30 cellular contexts compared by ENCODE assay signal in the genomic region with DNA sequence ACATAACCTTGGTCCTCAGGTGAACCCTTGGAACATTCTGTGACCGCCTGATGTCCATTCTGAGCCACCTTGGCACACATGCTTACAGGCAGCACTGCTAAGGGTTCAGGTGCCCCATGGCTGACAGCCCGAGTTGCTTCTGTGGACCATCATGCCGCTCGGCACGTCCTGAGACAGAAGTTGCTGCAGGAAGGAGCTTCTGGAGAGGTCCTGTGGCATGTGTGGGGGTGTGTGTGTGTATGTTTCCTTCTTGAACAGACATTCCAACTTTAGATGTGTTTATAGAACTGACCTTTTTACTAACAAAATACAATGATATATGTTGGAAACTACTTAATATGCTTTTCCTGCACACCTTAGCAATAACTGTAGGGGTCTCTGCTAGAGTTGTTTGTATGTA. TPM values are rescaled to one million over a fixed set of nuclear protein-coding genes. Genes with fewer than 3 reads are reported as not detected.
A peak's percentile ranks its signal among the peaks of the same experiment; 100 is the strongest.
DNase-seq lines count a peak whose midpoint lies in the region; ATAC-seq and TF ChIP-seq lines count a peak whose summit lies in the region.
"Had no signal": no experiment of that assay in that cellular context is flagged by ENCODE, and none has a peak within 500 bp of the region (broad histone marks: within the 10 kb centered on the region; RNA-seq: fewer than 3 reads in every experiment).

No MANE protein-coding gene starts in this region.

- H3K27me3 Mint-ChIP-seq in activated CD8-positive, alpha-beta T cell treated with anti-CD3 and anti-CD28 coated beads for 36 hours = no peaks in the 10 kb centered on the region
- H3K27me3 Mint-ChIP-seq in activated CD8-positive, alpha-beta T cell treated with anti-CD3 and anti-CD28 coated beads, Interleukin-2, amount 10 ng/mL, durations not matched to agents 7 days and 5 days (ENCODE audit: low read depth) = no peaks in the 10 kb centered on the region
- no peaks in the 10 kb centered on the region for H3K27me3 Mint-ChIP-seq in stimulated activated naive CD8-positive, alpha-beta T cell treated with anti-CD3 and anti-CD28 coated beads, Interleukin-15, amount 100 ng/mL, for 72 hours
- H3K27me3 Mint-ChIP-seq: CD4-positive, alpha-beta memory T cell had no signal

- H3K9me3 ChIP-seq in right atrium auricular region (no peaks in the 10 kb centered on the region), mammary epithelial cell (replicated peaks; ENCODE audit: insufficient read depth, low read length) (no peaks in the 10 kb centered on the region)
- H3K9me3 ChIP-seq: BLaER1 treated with 17β-estradiol and CSF1 and Interleukin-3, amounts not matched to agents 10 nM and 100 nM had no signal

- H3K27me3 ChIP-seq in right atrium auricular region (no peaks in the 10 kb centered on the region), mammary epithelial cell (ENCODE audit: insufficient read depth, low read length) (no peaks in the 10 kb centered on the region)
- H3K27me3 ChIP-seq: BLaER1 treated with 17β-estradiol and CSF1 and Interleukin-3, amounts not matched to agents 10 nM and 100 nM had no signal

- H3K36me3 Mint-ChIP-seq in activated CD8-positive, alpha-beta T cell treated with anti-CD3 and anti-CD28 coated beads for 36 hours (ENCODE audit: low read depth) = peaks cover 48% of the 10 kb centered on the region
- peaks cover 54% of the 10 kb centered on the region for H3K36me3 Mint-ChIP-seq in activated CD8-positive, alpha-beta T cell treated with anti-CD3 and anti-CD28 coated beads, Interleukin-2, amount 10 ng/mL, durations not matched to agents 7 days and 5 days (ENCODE audit: low read depth)

- H3K4me1 ChIP-seq in right atrium auricular region (peaks cover 0 to 19% of the 10 kb centered on the region in 2 donors), mammary epithelial cell (ENCODE audit: insufficient read depth, low read length) (no peaks in the 10 kb centered on the region)

- POLR2A ChIA-PET in activated CD8-positive, alpha-beta T cell treated with anti-CD3 and anti-CD28 coated beads for 36 hours (lab: Charles Lee) = no interaction called here
- POLR2A ChIA-PET in activated CD8-positive, alpha-beta T cell treated with anti-CD3 and anti-CD28 coated beads, Interleukin-2, amount 10 ng/mL, durations not matched to agents 7 days and 5 days (lab: Charles Lee) = no interaction called here

- H3K36me3 ChIP-seq in right atrium auricular region (peaks cover 30% of the 10 kb centered on the region), mammary epithelial cell (ENCODE audit: insufficient read depth, low read length) (no peaks in the 10 kb centered on the region)

- 70% methylated on average over 5 of the region's 5 CpGs for WGBS in mammary epithelial cell (ENCODE audit: low coverage, missing lambda C conversion rate)

- no peak overlapping the region for H3K4me3 Mint-ChIP-seq in activated CD8-positive, alpha-beta T cell treated with anti-CD3 and anti-CD28 coated beads for 36 hours
- H3K4me3 Mint-ChIP-seq in activated CD8-positive, alpha-beta T cell treated with anti-CD3 and anti-CD28 coated beads, Interleukin-2, amount 10 ng/mL, durations not matched to agents 7 days and 5 days = no peak overlapping the region
- H3K4me3 Mint-ChIP-seq in stimulated activated naive CD8-positive, alpha-beta T cell treated with anti-CD3 and anti-CD28 coated beads, Interleukin-15, amount 100 ng/mL, for 72 hours = no peak overlapping the region
- H3K4me3 Mint-ChIP-seq: CD4-positive, alpha-beta memory T cell; H9; HFFc6 had no signal

- no peak for ATAC-seq in activated CD8-positive, alpha-beta T cell treated with anti-CD3 and anti-CD28 coated beads for 36 hours
- no peak for ATAC-seq in activated CD8-positive, alpha-beta T cell treated with anti-CD3 and anti-CD28 coated beads, Interleukin-2, amount 10 ng/mL, durations not matched to agents 7 days and 5 days
- ATAC-seq in stimulated activated naive CD8-positive, alpha-beta T cell treated with anti-CD3 and anti-CD28 coated beads, Interleukin-15, amount 100 ng/mL, for 72 hours = no peak
- ATAC-seq: K562, PC-3 had no signal

- H3K27ac ChIP-seq in right atrium auricular region (no peak overlapping the region), mammary epithelial cell (ENCODE audit: insufficient read depth, low read depth, low read length) (no peak overlapping the region)
- H3K27ac ChIP-seq: 22Rv1; BLaER1 treated with 17β-estradiol and CSF1 and Interleukin-3, amounts not matched to agents 10 nM and 100 nM; GM23248 had no signal

- CTCF ChIA-PET in activated CD8-positive, alpha-beta T cell treated with anti-CD3 and anti-CD28 coated beads for 36 hours (lab: Charles Lee) = no interaction called here
- CTCF ChIA-PET in activated CD8-positive, alpha-beta T cell treated with anti-CD3 and anti-CD28 coated beads, Interleukin-2, amount 10 ng/mL, durations not matched to agents 7 days and 5 days (lab: Charles Lee) = no interaction called here
- CTCF ChIA-PET in mammary epithelial cell (lab: Charles Lee; ENCODE audit: low non-redundant PET) = no interaction called here

- H3K4me1 Mint-ChIP-seq in activated CD8-positive, alpha-beta T cell treated with anti-CD3 and anti-CD28 coated beads for 36 hours (ENCODE audit: low read depth) = no peaks in the 10 kb centered on the region
- peaks cover 1% of the 10 kb centered on the region for H3K4me1 Mint-ChIP-seq in activated CD8-positive, alpha-beta T cell treated with anti-CD3 and anti-CD28 coated beads, Interleukin-2, amount 10 ng/mL, durations not matched to agents 7 days and 5 days (ENCODE audit: low read depth)
- peaks cover 8% of the 10 kb centered on the region for H3K4me1 Mint-ChIP-seq in stimulated activated naive CD8-positive, alpha-beta T cell treated with anti-CD3 and anti-CD28 coated beads, Interleukin-15, amount 100 ng/mL, for 72 hours

- H3K4me3 ChIP-seq in right atrium auricular region (no peak overlapping the region), mammary epithelial cell (replicated peaks in 1 of 3; ENCODE audit: insufficient read depth in 1 of 3, low read depth in 2 of 3, low read length in 3 of 3) (no peak overlapping the region)
- H3K4me3 ChIP-seq: BLaER1 treated with 17β-estradiol and CSF1 and Interleukin-3, amounts not matched to agents 10 nM and 100 nM; GM23248; K562 had no signal

- H2AFZ ChIP-seq in mammary epithelial cell (ENCODE audit: low read depth, low read length) = no peak overlapping the region
- H2AFZ ChIP-seq: GM23248 had no signal

- dilution Hi-C loops in mammary epithelial cell (cut with HindIII; ENCODE audit: low sequenced_read_pairs) = no loop called here

- no peaks in the 10 kb centered on the region for H3K79me2 ChIP-seq in mammary epithelial cell (ENCODE audit: insufficient read depth, low read length)

- no peak overlapping the region for H3K9ac ChIP-seq in mammary epithelial cell (ENCODE audit: insufficient read depth, low read length)
- H3K9ac ChIP-seq: BLaER1 treated with 17β-estradiol and CSF1 and Interleukin-3, amounts not matched to agents 10 nM and 100 nM; GM23248 had no signal

- H3K4me2 ChIP-seq in mammary epithelial cell (ENCODE audit: insufficient read depth, low read depth, low read length) = no peak overlapping the region
- H3K4me2 ChIP-seq: BLaER1 treated with 17β-estradiol and CSF1 and Interleukin-3, amounts not matched to agents 10 nM and 100 nM had no signal

- no peaks in the 10 kb centered on the region for H4K20me1 ChIP-seq in mammary epithelial cell (ENCODE audit: insufficient read depth, low read length)

- no peaks in the 10 kb centered on the region for H3K9me3 Mint-ChIP-seq in activated CD8-positive, alpha-beta T cell treated with anti-CD3 and anti-CD28 coated beads for 36 hours
- H3K9me3 Mint-ChIP-seq in activated CD8-positive, alpha-beta T cell treated with anti-CD3 and anti-CD28 coated beads, Interleukin-2, amount 10 ng/mL, durations not matched to agents 7 days and 5 days (ENCODE audit: insufficient read depth) = no peaks in the 10 kb centered on the region
- no peaks in the 10 kb centered on the region for H3K9me3 Mint-ChIP-seq in stimulated activated naive CD8-positive, alpha-beta T cell treated with anti-CD3 and anti-CD28 coated beads, Interleukin-15, amount 100 ng/mL, for 72 hours
- H3K9me3 Mint-ChIP-seq: CD4-positive, alpha-beta memory T cell; H9; HFFc6 had no signal

- TF ChIP-seq CTCF in activated CD8-positive, alpha-beta T cell treated with anti-CD3 and anti-CD28 coated beads for 36 hours (IDR thresholded peaks at IDR 0.05) = no peak
- no peak for TF ChIP-seq CTCF in right atrium auricular region (IDR thresholded peaks at IDR 0.05)
- no peak for TF ChIP-seq CTCF in mammary epithelial cell (conservative IDR thresholded peaks at IDR 0.05 in 1 of 2, IDR thresholded peaks at IDR 0.05 in 1 of 2; ENCODE audit: extremely low read depth in 1 of 2, insufficient read depth in 1 of 2, low read depth in 1 of 2, low read length in 2 of 2)

- intact Hi-C loops in activated CD8-positive, alpha-beta T cell treated with anti-CD3 and anti-CD28 coated beads for 36 hours (cut with micrococcal nuclease) = no loop called here
- intact Hi-C loops in cardiac septum (cut with DNase I) = loop anchor here (5.0 kb wide), 1 partner anchor 32 kb away; no protein-coding TSS in a partner anchor
- intact Hi-C loops in mammary epithelial cell (cut with micrococcal nuclease) = no loop called here

- BruUV-seq in mammary epithelial cell (replicated peaks; lab: Mats Ljungman, UMichigan) = no TSS peak

- no peak for DNase-seq in activated CD8-positive, alpha-beta T cell treated with anti-CD3 and anti-CD28 coated beads for 36 hours
- DNase-seq in activated CD8-positive, alpha-beta T cell treated with anti-CD3 and anti-CD28 coated beads, Interleukin-2, amount 10 ng/mL, durations not matched to agents 7 days and 5 days = no peak
- peak; percentile 49 for DNase-seq in right atrium auricular region (ENCODE audit: low spot score)
- no peak for DNase-seq in cardiac septum (ENCODE audit: low spot score)
- peak; percentile 26 for DNase-seq in islet precursor cell
- no peak for DNase-seq in stimulated activated naive CD8-positive, alpha-beta T cell treated with anti-CD3 and anti-CD28 coated beads, Interleukin-15, amount 100 ng/mL, for 72 hours
- DNase-seq in T1000 (lab: John Stamatoyannopoulos, UW) = no peak
- no peak for DNase-seq in mammary epithelial cell
- DNase-seq: ACHN; Calu3; CD4-positive, alpha-beta memory T cell; DMS153; GM23248; H9; HFFc6; MM.1S; NCI-H1048; NCI-H1417 treated with DMSO at 0.1 percent for 48 hours; NCI-H187; NCI-H2107; NCI-H446 treated with DMSO at 0.1 percent for 48 hours; NCI-H526 treated with DMSO at 0.1 percent for 48 hours; PC-3; SHP77 treated with DMSO at 0.1 percent for 48 hours had no signal

- H3K27ac Mint-ChIP-seq in activated CD8-positive, alpha-beta T cell treated with anti-CD3 and anti-CD28 coated beads for 36 hours = peak overlapping the region; percentile 38
- no peak overlapping the region for H3K27ac Mint-ChIP-seq in activated CD8-positive, alpha-beta T cell treated with anti-CD3 and anti-CD28 coated beads, Interleukin-2, amount 10 ng/mL, durations not matched to agents 7 days and 5 days
- peak overlapping the region; percentile 38 to 67 for H3K27ac Mint-ChIP-seq in stimulated activated naive CD8-positive, alpha-beta T cell treated with anti-CD3 and anti-CD28 coated beads, Interleukin-15, amount 100 ng/mL, for 72 hours
- H3K27ac Mint-ChIP-seq: H9, HFFc6 had no signal

- in situ Hi-C loops in mammary epithelial cell (cut with MboI; ENCODE audit: low sequenced_read_pairs in 2 of 2) = loop anchor here in 1 of 2 donors (25.0 kb wide), 1 partner anchor 408 kb away; no protein-coding TSS in a partner anchor

RNA-seq across cellular contexts. Expression of gene C1QTNF9, which starts 4.8 kb away (rescaled TPM):
- total RNA-seq in activated CD8-positive, alpha-beta T cell treated with anti-CD3 and anti-CD28 coated beads for 36 hours = not detected
- not detected for total RNA-seq in activated CD8-positive, alpha-beta T cell treated with anti-CD3 and anti-CD28 coated beads, Interleukin-2, amount 10 ng/mL, durations not matched to agents 7 days and 5 days
- total RNA-seq in right atrium auricular region (under 1 TPM in 1 of 2 donors, not detected in 1; 0.67 TPM), cardiac septum (0.83 TPM), mammary epithelial cell (not detected)
- polyA plus RNA-seq in mammary epithelial cell = not detected
- not detected for polyA minus RNA-seq in mammary epithelial cell
- total RNA-seq: Calu3; CD4-positive, alpha-beta memory T cell; G401; GM23248; H9; HFFc6; K562; LHCN-M2; RPMI7951 had no signal
- polyA plus RNA-seq: CD4-positive, alpha-beta memory T cell; K562 had no signal

Comparison
In these comparisons a context has a peak if more than half of its experiments do, and no peak if none do; other contexts are left out.
1. DNase-seq: peak in right atrium auricular region (single experiment) and islet precursor cell (single experiment); none in activated CD8-positive, alpha-beta T cell treated with anti-CD3 and anti-CD28 coated beads for 36 hours (single experiment), activated CD8-positive, alpha-beta T cell treated with anti-CD3 and anti-CD28 coated beads, Interleukin-2, amount 10 ng/mL, durations not matched to agents 7 days and 5 days (single experiment), cardiac septum (single experiment), stimulated activated naive CD8-positive, alpha-beta T cell treated with anti-CD3 and anti-CD28 coated beads, Interleukin-15, amount 100 ng/mL, for 72 hours (0 of 2), T1000 (single experiment) and mammary epithelial cell (single experiment).